In the genomic region with DNA sequence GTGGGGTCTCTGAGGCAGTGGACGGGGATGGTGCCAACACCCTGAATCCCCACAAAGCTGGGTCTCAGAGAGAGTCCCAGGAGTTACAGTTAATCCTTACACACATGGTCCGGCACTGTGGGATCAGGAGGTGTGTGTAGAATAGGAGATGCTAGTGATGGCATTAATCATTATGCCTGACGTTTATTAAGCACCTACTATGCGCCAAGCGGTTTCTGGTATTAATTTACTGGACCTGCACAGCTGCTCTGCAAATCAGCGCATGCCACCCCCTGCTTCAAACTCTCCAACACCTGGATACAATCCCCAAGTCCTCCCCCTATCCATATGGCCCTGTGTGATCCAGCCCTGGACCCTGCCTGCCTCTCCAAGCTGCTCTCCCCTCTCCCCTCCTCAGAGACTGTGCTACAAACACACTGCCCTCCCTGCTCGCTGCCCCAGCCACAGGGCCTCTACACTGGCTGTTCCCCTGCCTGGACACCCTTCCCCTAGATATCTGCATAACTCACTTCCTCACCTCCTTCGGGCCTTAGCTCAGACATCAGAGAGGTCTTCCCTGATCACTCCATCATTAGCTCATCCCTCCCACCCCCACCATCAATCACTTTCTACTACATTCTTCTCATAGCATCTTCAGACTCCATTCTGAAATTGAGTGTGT, we compare ENCODE assay signal across 10 cellular contexts.
DNase-seq lines count a peak whose midpoint lies in the region; ATAC-seq and TF ChIP-seq lines count a peak whose summit lies in the region.
"Had no signal": no experiment of that assay in that cellular context is flagged by ENCODE, and none has a peak within 500 bp of the region (broad histone marks: within the 10 kb centered on the region; RNA-seq: fewer than 3 reads in every experiment).

No MANE protein-coding gene starts in this region.

- peaks cover 0 to 3% (median 0%) of the 10 kb centered on the region in 7 donors for H3K9me3 Mint-ChIP-seq in CD14-positive monocyte
- H3K9me3 Mint-ChIP-seq: natural killer cell had no signal

- no peaks in the 10 kb centered on the region for H3K27me3 Mint-ChIP-seq in CD14-positive monocyte (ENCODE audit: low read depth in 3 of 3)

- peak overlapping the region; percentile 80 to 95 (median 92) for H3K27ac Mint-ChIP-seq in CD14-positive monocyte

- H3K36me3 ChIP-seq in Peyer's patch (peaks cover 0 to 73% (median 0%) of the 10 kb centered on the region in 3 donors), esophagus (ENCODE audit: control insufficient read depth in 2 of 2, insufficient read depth in 2 of 2, low read length in 1 of 2) (peaks cover 7 to 49% of the 10 kb centered on the region in 2 donors), prostate gland (peaks cover 9 to 27% of the 10 kb centered on the region in 2 donors)

- no peak for DNase-seq in CD14-positive monocyte (ENCODE audit: low spot score)
- DNase-seq in Peyer's patch: no peak
- DNase-seq in prostate gland (ENCODE audit: low spot score): no peak
- DNase-seq in NCI-H2081 treated with DMSO at 0.1 percent for 48 hours (lab: John Stamatoyannopoulos, UW): no peak
- no peak for DNase-seq in GM19238 (ENCODE audit: insufficient read length, low spot score)
- DNase-seq: natural killer cell, SHP77 treated with DMSO at 0.1 percent for 48 hours had no signal

- intact Hi-C loops in CD14-positive monocyte (cut with micrococcal nuclease): no loop called here
- intact Hi-C loops in prostate gland (cut with DNase I): loop anchor here (5.0 kb wide), 2 partner anchors 126 to 186 kb away; a partner anchor contains a TSS

- 55 to 57% methylated on average over 8 of the region's 8 CpGs for WGBS in esophagus, 2 donors
- 58% methylated on average over 8 of the region's 8 CpGs for WGBS in prostate gland

- H3K27ac ChIP-seq in Peyer's patch (peak overlapping the region; percentile 50 to 87 (median 77)), esophagus (ENCODE audit: low read depth in 2 of 2, low read length in 1 of 2) (peak overlapping the region; percentile 86 to 89), prostate gland (peak overlapping the region; percentile 74 to 81)

- H3K36me3 Mint-ChIP-seq in CD14-positive monocyte: peaks cover 71 to 83% of the 10 kb centered on the region in 2 donors
- H3K36me3 Mint-ChIP-seq: natural killer cell had no signal

- TF ChIP-seq POLR2A in Peyer's patch (IDR thresholded peaks at IDR 0.05): no peak
- TF ChIP-seq POLR2A in prostate gland (IDR thresholded peaks at IDR 0.05): no peak

- ATAC-seq in GM18868 (IDR thresholded peaks at IDR 0.05; ENCODE audit: unreplicated experiment) (no peak), GM21367 (IDR thresholded peaks at IDR 0.05; ENCODE audit: unreplicated experiment) (no peak)

- H3K4me3 Mint-ChIP-seq in CD14-positive monocyte: peak overlapping the region; percentile 69 to 85
- H3K4me3 Mint-ChIP-seq: natural killer cell had no signal

- no peak overlapping the region for H3K4me3 ChIP-seq in Peyer's patch
- no peak overlapping the region for H3K4me3 ChIP-seq in esophagus (ENCODE audit: low read depth in 1 of 2, low read length in 2 of 2)
- no peak overlapping the region for H3K4me3 ChIP-seq in prostate gland

- H3K9me3 ChIP-seq in Peyer's patch (no peaks in the 10 kb centered on the region), esophagus (ENCODE audit: control insufficient read depth in 2 of 2, insufficient read depth in 1 of 2, low read depth in 1 of 2, low read length in 1 of 2) (no peaks in the 10 kb centered on the region), prostate gland (no peaks in the 10 kb centered on the region)

- no peak for TF ChIP-seq CTCF in CD14-positive monocyte (IDR thresholded peaks at IDR 0.05)
- no peak for TF ChIP-seq CTCF in Peyer's patch (IDR thresholded peaks at IDR 0.05)
- TF ChIP-seq CTCF in prostate gland (IDR thresholded peaks at IDR 0.05): no peak

- peaks cover 0 to 42% (median 6%) of the 10 kb centered on the region in 4 donors for H3K4me1 ChIP-seq in Peyer's patch
- H3K4me1 ChIP-seq in esophagus (ENCODE audit: control insufficient read depth in 2 of 2, insufficient read depth in 2 of 2, low read length in 1 of 2): peaks cover 0 to 7% of the 10 kb centered on the region in 2 donors
- peaks cover 36% of the 10 kb centered on the region for H3K4me1 ChIP-seq in prostate gland (replicated peaks)

- peaks cover 43% of the 10 kb centered on the region for H3K4me1 Mint-ChIP-seq in CD14-positive monocyte

- H3K27me3 ChIP-seq in Peyer's patch: no peaks in the 10 kb centered on the region
- H3K27me3 ChIP-seq in esophagus (ENCODE audit: control insufficient read depth in 1 of 2, insufficient read depth in 2 of 2, low read length in 2 of 2): no peaks in the 10 kb centered on the region
- no peaks in the 10 kb centered on the region for H3K27me3 ChIP-seq in prostate gland (replicated peaks; ENCODE audit: insufficient read depth)
